Comparison of ENCODE assay signal across 8 cellular contexts in the genomic region with DNA sequence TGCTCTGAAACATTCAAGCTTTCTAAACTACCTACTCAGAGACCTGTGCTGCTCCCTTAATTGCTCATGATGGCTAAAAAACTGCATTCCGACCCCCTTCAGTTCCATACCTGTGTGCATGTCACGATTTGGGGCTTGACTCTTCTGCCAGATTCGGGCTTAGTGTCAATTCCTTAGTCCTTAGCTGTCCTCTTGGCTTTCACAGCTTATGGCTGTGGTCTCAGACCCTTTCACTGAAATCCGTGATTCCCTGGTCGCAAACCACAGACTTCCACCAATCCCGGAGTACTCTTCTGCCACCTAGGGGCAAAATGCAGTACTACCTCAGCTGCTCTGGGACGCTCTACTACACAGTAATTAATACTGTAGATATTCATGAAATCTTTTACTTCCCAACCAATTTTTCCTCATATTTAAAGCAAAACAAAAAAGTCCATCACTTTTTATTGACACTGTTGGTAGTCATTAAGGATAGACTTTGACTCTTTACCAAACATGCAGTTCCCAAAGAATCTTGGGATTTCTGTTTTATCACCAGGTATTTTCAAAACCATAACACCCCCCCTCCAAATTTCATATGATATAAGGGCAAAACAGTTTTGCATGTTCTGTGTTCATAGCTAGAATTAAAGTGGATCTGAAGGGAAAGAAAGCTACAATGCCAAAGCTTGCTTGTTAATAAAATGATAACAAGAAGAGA.
DNase-seq lines count a peak whose midpoint lies in the region; ATAC-seq, FAIRE-seq and TF ChIP-seq lines count a peak whose summit lies in the region.

No MANE protein-coding gene starts in this region.

- H3K4me3 Mint-ChIP-seq in activated CD8-positive, alpha-beta T cell treated with anti-CD3 and anti-CD28 coated beads, Interleukin-2, amount 10 ng/mL, durations not matched to agents 7 days and 5 days: no peak overlapping the region
- peak overlapping the region; percentile 64 for H3K4me3 Mint-ChIP-seq in nephron progenitor cell

- no peak overlapping the region for H3K27ac ChIP-seq in vagina

- no peaks in the 10 kb centered on the region for H3K4me1 Mint-ChIP-seq in activated CD8-positive, alpha-beta T cell treated with anti-CD3 and anti-CD28 coated beads, Interleukin-2, amount 10 ng/mL, durations not matched to agents 7 days and 5 days (ENCODE audit: low read depth)
- peaks cover 20% of the 10 kb centered on the region for H3K4me1 Mint-ChIP-seq in nephron progenitor cell

- no peaks in the 10 kb centered on the region for H3K9me3 ChIP-seq in vagina

- no peaks in the 10 kb centered on the region for H3K27me3 Mint-ChIP-seq in activated CD8-positive, alpha-beta T cell treated with anti-CD3 and anti-CD28 coated beads, Interleukin-2, amount 10 ng/mL, durations not matched to agents 7 days and 5 days (ENCODE audit: low read depth)
- H3K27me3 Mint-ChIP-seq in nephron progenitor cell (ENCODE audit: low read depth, poor library complexity): no peaks in the 10 kb centered on the region

- POLR2A ChIA-PET in activated CD8-positive, alpha-beta T cell treated with anti-CD3 and anti-CD28 coated beads, Interleukin-2, amount 10 ng/mL, durations not matched to agents 7 days and 5 days (lab: Charles Lee): no interaction called here

- intact Hi-C loops in vagina (cut with DNase I): no loop called here

- peak; percentile 79 for ATAC-seq in HG02973 (IDR thresholded peaks at IDR 0.05; ENCODE audit: unreplicated experiment)
- ATAC-seq in activated CD8-positive, alpha-beta T cell treated with anti-CD3 and anti-CD28 coated beads, Interleukin-2, amount 10 ng/mL, durations not matched to agents 7 days and 5 days: no peak
- ATAC-seq in esophagus mucosa: peak; percentile 73

- FAIRE-seq in GM18507 (lab: Jason Lieb, UNC): peak; percentile 68

- no peak for TF ChIP-seq POLR2A in vagina (IDR thresholded peaks at IDR 0.05)

- no peaks in the 10 kb centered on the region for H3K36me3 ChIP-seq in vagina

- H3K9me3 Mint-ChIP-seq in activated CD8-positive, alpha-beta T cell treated with anti-CD3 and anti-CD28 coated beads, Interleukin-2, amount 10 ng/mL, durations not matched to agents 7 days and 5 days (ENCODE audit: insufficient read depth): no peaks in the 10 kb centered on the region
- H3K9me3 Mint-ChIP-seq in nephron progenitor cell: no peaks in the 10 kb centered on the region

- H3K4me1 ChIP-seq in vagina: no peaks in the 10 kb centered on the region

- H3K36me3 Mint-ChIP-seq in activated CD8-positive, alpha-beta T cell treated with anti-CD3 and anti-CD28 coated beads, Interleukin-2, amount 10 ng/mL, durations not matched to agents 7 days and 5 days (ENCODE audit: low read depth): no peaks in the 10 kb centered on the region
- no peaks in the 10 kb centered on the region for H3K36me3 Mint-ChIP-seq in nephron progenitor cell (ENCODE audit: low read depth)

- CTCF ChIA-PET in activated CD8-positive, alpha-beta T cell treated with anti-CD3 and anti-CD28 coated beads, Interleukin-2, amount 10 ng/mL, durations not matched to agents 7 days and 5 days (lab: Charles Lee): interaction anchor here (0.8 to 1.2 kb wide), 2 partner anchors 9 to 28 kb away, joined by 4 to 5 read pairs; no protein-coding TSS in a partner anchor

- no peak overlapping the region for H3K4me3 ChIP-seq in vagina

- no peaks in the 10 kb centered on the region for H3K27me3 ChIP-seq in vagina

- TF ChIP-seq CTCF in nephron progenitor cell (IDR thresholded peaks at IDR 0.05): peak; percentile 93
- TF ChIP-seq CTCF in vagina (IDR thresholded peaks at IDR 0.05): peak; percentile 17 to 63 (median 47)

- no peak overlapping the region for H3K27ac Mint-ChIP-seq in activated CD8-positive, alpha-beta T cell treated with anti-CD3 and anti-CD28 coated beads, Interleukin-2, amount 10 ng/mL, durations not matched to agents 7 days and 5 days
- no peak overlapping the region for H3K27ac Mint-ChIP-seq in nephron progenitor cell

- DNase-seq in Ammon's horn (ENCODE audit: low spot score) (peak; percentile 59), GM18507 (ENCODE audit: extremely low spot score, insufficient read length, low read depth) (no peak), NCI-H2107 (lab: John Stamatoyannopoulos, UW) (peak; percentile 29), nephron progenitor cell (peak; percentile 84), vagina (ENCODE audit: extremely low spot score in 2 of 2) (no peak)
- DNase-seq in activated CD8-positive, alpha-beta T cell treated with anti-CD3 and anti-CD28 coated beads, Interleukin-2, amount 10 ng/mL, durations not matched to agents 7 days and 5 days: peak; percentile 41

Comparison
In these comparisons a context has a peak if more than half of its experiments do, and no peak if none do; other contexts are left out.
1. DNase-seq: peak in Ammon's horn (single experiment), NCI-H2107 (single experiment), activated CD8-positive, alpha-beta T cell treated with anti-CD3 and anti-CD28 coated beads, Interleukin-2, amount 10 ng/mL, durations not matched to agents 7 days and 5 days (single experiment) and nephron progenitor cell (single experiment); none in GM18507 (single experiment) and vagina (0 of 2).